ENCODE assay signal across 12 cellular contexts in genomic region chr2:45299361-45299760, GRCh38.
"Had no signal": no experiment of that assay in that cellular context is flagged by ENCODE, and none has a peak within 500 bp of the region (broad histone marks: within the 10 kb centered on the region; RNA-seq: fewer than 3 reads in every experiment).

No MANE protein-coding gene starts in this region.

- H3K27ac ChIP-seq: HL-60, SJSA1, SK-N-MC had no signal

- H3K4me1 ChIP-seq: SJSA1 had no signal

- DNase-seq: KBM-7, MM.1S, NCI-H1436, NCI-H2171, NCI-H226, NCI-H526 treated with DMSO at 0.1 percent for 48 hours, Right ventricle myocardium superior, RPMI8226, SIG-M5 had no signal

- H3K27me3 ChIP-seq: SJSA1 had no signal

- H3K9me3 ChIP-seq: SJSA1 had no signal

- H3K36me3 ChIP-seq: SJSA1 had no signal

- H3K4me3 ChIP-seq: SJSA1, SK-N-MC had no signal
